In the genomic region with DNA sequence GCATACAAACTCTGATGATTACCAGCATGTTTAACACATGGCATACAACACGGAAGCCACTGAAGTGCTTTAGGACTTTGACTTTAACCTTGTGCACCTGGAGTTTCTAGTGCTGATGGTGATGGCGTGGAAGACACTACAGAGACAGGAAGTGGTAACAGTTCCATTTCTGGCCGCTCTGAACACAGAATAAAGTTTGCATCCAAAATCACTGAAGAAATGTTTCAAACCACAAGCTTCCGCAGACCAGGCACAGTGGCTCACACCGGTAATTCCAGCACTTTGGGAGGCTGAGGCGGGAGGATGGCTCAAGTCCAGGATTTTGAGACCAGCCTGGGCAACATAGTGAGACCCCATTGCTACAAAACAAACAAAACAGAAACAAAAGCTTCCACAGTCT, we compare ENCODE assay signal across 13 cellular contexts. TPM values are rescaled to one million over a fixed set of nuclear protein-coding genes. Genes with fewer than 3 reads are reported as not detected.
DNase-seq lines count a peak whose midpoint lies in the region; ATAC-seq and TF ChIP-seq lines count a peak whose summit lies in the region.
"Had no signal": no experiment of that assay in that cellular context is flagged by ENCODE, and none has a peak within 500 bp of the region (broad histone marks: within the 10 kb centered on the region; RNA-seq: fewer than 3 reads in every experiment).

No MANE protein-coding gene starts in this region.

- H3K4me3 ChIP-seq in CD8-positive, alpha-beta T cell (ENCODE audit: low read depth, low read length) = no peak overlapping the region
- no peak overlapping the region for H3K4me3 ChIP-seq in A673 (ENCODE audit: low read depth, low read length, poor library complexity, severe bottlenecking)
- H3K4me3 ChIP-seq: SJSA1, upper lobe of left lung had no signal

- H3K27me3 Mint-ChIP-seq in CD8-positive, alpha-beta T cell (ENCODE audit: low read depth) = no peaks in the 10 kb centered on the region
- peaks cover 1% of the 10 kb centered on the region for H3K27me3 Mint-ChIP-seq in activated CD4-positive, alpha-beta memory T cell treated with anti-CD3 and anti-CD28 coated beads for 36 hours

- CTCF ChIA-PET in CD8-positive, alpha-beta T cell (lab: Charles Lee) = interaction anchor here (0.6 to 1.5 kb wide), 5 partner anchors 15 to 567 kb away, joined by 3 to 6 read pairs (median 3); no protein-coding TSS in a partner anchor
- CTCF ChIA-PET in activated CD4-positive, alpha-beta memory T cell treated with anti-CD3 and anti-CD28 coated beads for 36 hours (lab: Charles Lee) = interaction anchor here (1.2 kb wide), 2 partner anchors 12 to 68 kb away, joined by 3 to 6 read pairs; no protein-coding TSS in a partner anchor
- CTCF ChIA-PET in A673 (lab: Charles Lee) = no interaction called here

- no peaks in the 10 kb centered on the region for H3K27me3 ChIP-seq in CD8-positive, alpha-beta T cell (ENCODE audit: insufficient read depth, low read length)
- H3K27me3 ChIP-seq in A673 (replicated peaks; ENCODE audit: insufficient read depth, low read depth, low read length, poor library complexity) = no peaks in the 10 kb centered on the region
- H3K27me3 ChIP-seq: upper lobe of left lung had no signal

- peaks cover 16% of the 10 kb centered on the region for H3K4me1 Mint-ChIP-seq in CD8-positive, alpha-beta T cell (ENCODE audit: low read depth)
- H3K4me1 Mint-ChIP-seq in activated CD4-positive, alpha-beta memory T cell treated with anti-CD3 and anti-CD28 coated beads for 36 hours (ENCODE audit: low read depth) = peaks cover 11% of the 10 kb centered on the region

- ATAC-seq in CD8-positive, alpha-beta T cell = peak; percentile 80
- peak; percentile 82 for ATAC-seq in HG02981 (IDR thresholded peaks at IDR 0.05; ENCODE audit: unreplicated experiment)
- ATAC-seq: sciatic nerve had no signal

- peak overlapping the region; percentile 70 for H3K27ac Mint-ChIP-seq in CD8-positive, alpha-beta T cell
- no peak overlapping the region for H3K27ac Mint-ChIP-seq in activated CD4-positive, alpha-beta memory T cell treated with anti-CD3 and anti-CD28 coated beads for 36 hours

- POLR2A ChIA-PET in CD8-positive, alpha-beta T cell (lab: Charles Lee) = interaction anchor here (1.1 kb wide), 1 partner anchor 16 kb away, joined by 4 read pairs; no protein-coding TSS in a partner anchor
- POLR2A ChIA-PET in activated CD4-positive, alpha-beta memory T cell treated with anti-CD3 and anti-CD28 coated beads for 36 hours (lab: Charles Lee) = no interaction called here
- POLR2A ChIA-PET in A673 (lab: Charles Lee; ENCODE audit: low non-redundant PET) = no interaction called here

- peaks cover 11% of the 10 kb centered on the region for H3K4me1 ChIP-seq in CD8-positive, alpha-beta T cell (ENCODE audit: insufficient read depth, low read length)
- no peaks in the 10 kb centered on the region for H3K4me1 ChIP-seq in A673 (ENCODE audit: insufficient read depth, low read length, poor library complexity, severe bottlenecking)

- no peaks in the 10 kb centered on the region for H3K36me3 ChIP-seq in CD8-positive, alpha-beta T cell (ENCODE audit: insufficient read depth, low read length)
- no peaks in the 10 kb centered on the region for H3K36me3 ChIP-seq in A673 (ENCODE audit: insufficient read depth, low read length, poor library complexity, severe bottlenecking)
- H3K36me3 ChIP-seq: SJSA1, upper lobe of left lung had no signal

- TF ChIP-seq POLR2A in GM19099 (IDR thresholded peaks at IDR 0.05; ENCODE audit: extremely low read depth, insufficient read length, low read depth) = peak; percentile 18

- DNase-seq in CD8-positive, alpha-beta T cell = peak in 4 of 7 experiments; percentile 7 to 51 (median 18)
- peak; percentile 24 for DNase-seq in activated CD4-positive, alpha-beta memory T cell treated with anti-CD3 and anti-CD28 coated beads for 36 hours
- DNase-seq in C1 segment of cervical spinal cord (lab: John Stamatoyannopoulos, UW) (no peak), A673 (ENCODE audit: low spot score) (no peak), dedifferentiated amniotic fluid mesenchymal stem cell (ENCODE audit: extremely low spot score) (no peak), NCI-H748 (lab: John Stamatoyannopoulos, UW; ENCODE audit: unreplicated experiment) (no peak)
- DNase-seq: amygdala, hippocampal formation, upper lobe of left lung had no signal

- no peaks in the 10 kb centered on the region for H3K36me3 Mint-ChIP-seq in CD8-positive, alpha-beta T cell
- no peaks in the 10 kb centered on the region for H3K36me3 Mint-ChIP-seq in activated CD4-positive, alpha-beta memory T cell treated with anti-CD3 and anti-CD28 coated beads for 36 hours

- intact Hi-C loops in CD8-positive, alpha-beta T cell (cut with DNase I, micrococcal nuclease) = loop anchor here in 1 of 2 experiments (10.0 kb wide), 1 partner anchor 130 kb away; no protein-coding TSS in a partner anchor
- intact Hi-C loops in activated CD4-positive, alpha-beta memory T cell treated with anti-CD3 and anti-CD28 coated beads for 36 hours (cut with micrococcal nuclease) = no loop called here
- intact Hi-C loops in A673 (cut with micrococcal nuclease; ENCODE audit: unreplicated experiment) = no loop called here

- no TSS peak for BruUV-seq in A673 (replicated peaks; lab: Mats Ljungman, UMichigan)

- no peak for TF ChIP-seq CTCF in CD8-positive, alpha-beta T cell (IDR thresholded peaks at IDR 0.05)
- no peak for TF ChIP-seq CTCF in A673 (conservative IDR thresholded peaks at IDR 0.05; ENCODE audit: low read depth, low read length)

- no peak overlapping the region for H3K27ac ChIP-seq in CD8-positive, alpha-beta T cell (ENCODE audit: low read depth, low read length)
- no peak overlapping the region for H3K27ac ChIP-seq in A673 (ENCODE audit: low read depth, low read length, poor library complexity, severe bottlenecking)
- H3K27ac ChIP-seq: SJSA1, upper lobe of left lung had no signal

- no peaks in the 10 kb centered on the region for H3K9me3 Mint-ChIP-seq in CD8-positive, alpha-beta T cell
- no peaks in the 10 kb centered on the region for H3K9me3 Mint-ChIP-seq in activated CD4-positive, alpha-beta memory T cell treated with anti-CD3 and anti-CD28 coated beads for 36 hours

- peak overlapping the region; percentile 20 for H3K4me3 Mint-ChIP-seq in CD8-positive, alpha-beta T cell
- peak overlapping the region; percentile 18 for H3K4me3 Mint-ChIP-seq in activated CD4-positive, alpha-beta memory T cell treated with anti-CD3 and anti-CD28 coated beads for 36 hours

- H3K9me3 ChIP-seq in CD8-positive, alpha-beta T cell (ENCODE audit: low read length) = no peaks in the 10 kb centered on the region
- H3K9me3 ChIP-seq in A673 (ENCODE audit: low read depth, low read length, poor library complexity, severe bottlenecking) = no peaks in the 10 kb centered on the region
- H3K9me3 ChIP-seq: SJSA1, upper lobe of left lung had no signal

RNA-seq across cellular contexts. Expression of gene TNPO3, which starts 40.3 kb away (rescaled TPM):
- total RNA-seq in CD8-positive, alpha-beta T cell = 10 to 100 TPM; 17.0 to 17.2 TPM
- 10 to 100 TPM; 53.4 to 54.5 TPM for total RNA-seq in activated CD4-positive, alpha-beta memory T cell treated with anti-CD3 and anti-CD28 coated beads for 36 hours
- 72.7 and 77.8 TPM in 2 replicates for total RNA-seq in A673 (2021)

RNA-seq across cellular contexts. Expression of gene TSPAN33, which starts 49.2 kb away (rescaled TPM):
- total RNA-seq in CD8-positive, alpha-beta T cell = 1 to 10 TPM; 4.7 to 5.6 TPM
- 1 to 10 TPM; 3.3 to 4.1 TPM for total RNA-seq in activated CD4-positive, alpha-beta memory T cell treated with anti-CD3 and anti-CD28 coated beads for 36 hours
- total RNA-seq in A673 (2021) = 1.6 and 3.5 TPM in 2 replicates

Comparison
In these comparisons a context has a peak if more than half of its experiments do, and no peak if none do; other contexts are left out.
1. DNase-seq: peak in CD8-positive, alpha-beta T cell (4 of 7) and activated CD4-positive, alpha-beta memory T cell treated with anti-CD3 and anti-CD28 coated beads for 36 hours (single experiment); none in C1 segment of cervical spinal cord (0 of 14), A673 (single experiment), dedifferentiated amniotic fluid mesenchymal stem cell (single experiment) and NCI-H748 (single experiment).